ENCODE assay signal across 29 cellular contexts in genomic region chr16:77277571-77277970, GRCh38.
"Had no signal": no experiment of that assay in that cellular context is flagged by ENCODE, and none has a peak within 500 bp of the region (broad histone marks: within the 10 kb centered on the region; RNA-seq: fewer than 3 reads in every experiment).

No MANE protein-coding gene starts in this region.

- H3K36me3 ChIP-seq: brain microvascular endothelial cell had no signal

- FAIRE-seq: TTC549 had no signal

- H3K27ac Mint-ChIP-seq: activated CD4-positive, alpha-beta memory T cell treated with anti-CD3 and anti-CD28 coated beads for 36 hours; activated CD4-positive, alpha-beta T cell treated with anti-CD3 and anti-CD28 coated beads, Interleukin-2, amount 10 ng/mL, durations not matched to agents 7 days and 5 days; activated naive CD4-positive, alpha-beta T cell treated with anti-CD3 and anti-CD28 coated beads for 36 hours; activated naive CD8-positive, alpha-beta T cell; activated T-helper 17 cell treated with anti-CD3 and anti-CD28 coated beads, Interleukin-2, amount 50 U/mL, for 72 hours; T-cell had no signal

- H3K9me3 Mint-ChIP-seq: activated CD4-positive, alpha-beta memory T cell treated with anti-CD3 and anti-CD28 coated beads for 36 hours; activated CD4-positive, alpha-beta T cell treated with anti-CD3 and anti-CD28 coated beads, Interleukin-2, amount 10 ng/mL, durations not matched to agents 7 days and 5 days; activated naive CD4-positive, alpha-beta T cell treated with anti-CD3 and anti-CD28 coated beads for 36 hours; activated T-helper 17 cell treated with anti-CD3 and anti-CD28 coated beads, Interleukin-2, amount 50 U/mL, for 72 hours; T-cell had no signal

- DNase-seq: activated CD4-positive, alpha-beta memory T cell treated with anti-CD3 and anti-CD28 coated beads for 36 hours; activated CD4-positive, alpha-beta T cell treated with anti-CD3 and anti-CD28 coated beads, Interleukin-2, amount 10 ng/mL, durations not matched to agents 7 days and 5 days; activated CD4-positive, CD25-positive, alpha-beta regulatory T cell; activated CD8-positive, alpha-beta memory T cell treated with anti-CD3 and anti-CD28 coated beads for 24 hours; activated gamma-delta T cell; activated naive CD4-positive, alpha-beta T cell treated with anti-CD3 and anti-CD28 coated beads for 36 hours; activated T-cell treated with anti-CD3 and anti-CD28 coated beads, Interleukin-2, amount 50 U/mL, for 48 hours; brain microvascular endothelial cell; cerebellar nuclear complex; KBM-7; NCI-H1105 treated with DMSO at 0.1 percent for 48 hours; NCI-H146; NCI-H187 treated with DMSO at 0.1 percent for 48 hours; NCI-H2081 treated with DMSO at 0.1 percent for 48 hours; NCI-H446; NCI-H524 treated with DMSO at 0.1 percent for 48 hours; NCI-H774; NK-92 treated with Interleukin-12 subunit alpha and Interleukin-12 subunit beta, amount 100 ng/mL, for 24 hours; OCI-M1; RPMI8226; T-cell; T-helper 2 cell; T1000 had no signal

- H3K4me3 Mint-ChIP-seq: activated CD4-positive, alpha-beta memory T cell treated with anti-CD3 and anti-CD28 coated beads for 36 hours; activated CD4-positive, alpha-beta T cell treated with anti-CD3 and anti-CD28 coated beads, Interleukin-2, amount 10 ng/mL, durations not matched to agents 7 days and 5 days; activated naive CD4-positive, alpha-beta T cell treated with anti-CD3 and anti-CD28 coated beads for 36 hours; activated naive CD8-positive, alpha-beta T cell; activated T-helper 17 cell treated with anti-CD3 and anti-CD28 coated beads, Interleukin-2, amount 50 U/mL, for 72 hours; T-cell had no signal

- H3K4me1 Mint-ChIP-seq: activated CD4-positive, alpha-beta T cell treated with anti-CD3 and anti-CD28 coated beads, Interleukin-2, amount 10 ng/mL, durations not matched to agents 7 days and 5 days; activated T-helper 17 cell treated with anti-CD3 and anti-CD28 coated beads, Interleukin-2, amount 50 U/mL, for 72 hours; T-cell had no signal

- H3K27ac ChIP-seq: brain microvascular endothelial cell, SK-N-MC had no signal

- H3K4me3 ChIP-seq: SK-N-MC had no signal

- H3K27me3 ChIP-seq: brain microvascular endothelial cell had no signal

- H3K36me3 Mint-ChIP-seq: activated CD4-positive, alpha-beta memory T cell treated with anti-CD3 and anti-CD28 coated beads for 36 hours; activated naive CD8-positive, alpha-beta T cell; T-cell had no signal

- ATAC-seq: activated T-helper 17 cell treated with anti-CD3 and anti-CD28 coated beads, Interleukin-2, amount 50 U/mL, for 72 hours; Panc1; Right ventricle myocardium inferior; T-cell had no signal
